ENCODE assay signal across 15 cellular contexts in genomic region chr2:120951701-120952100, GRCh38.
DNase-seq lines count a peak whose midpoint lies in the region; ATAC-seq lines count a peak whose summit lies in the region.
"Had no signal": no experiment of that assay in that cellular context is flagged by ENCODE, and none has a peak within 500 bp of the region (broad histone marks: within the 10 kb centered on the region; RNA-seq: fewer than 3 reads in every experiment).

No MANE protein-coding gene starts in this region.

- H3K27me3 ChIP-seq in SJSA1 (replicated peaks): no peaks in the 10 kb centered on the region
- H3K27me3 ChIP-seq: BE2C had no signal

- peak overlapping the region; percentile 22; the same call in 1 of the 2 replicates for H3K27ac ChIP-seq in SJSA1
- H3K27ac ChIP-seq: C4-2B, GM23248 had no signal

- peaks cover 29% of the 10 kb centered on the region for H3K4me1 ChIP-seq in SJSA1 (replicated peaks)

- H3K36me3 ChIP-seq in SJSA1: peaks cover 71% of the 10 kb centered on the region
- H3K36me3 ChIP-seq: BE2C had no signal

- no peaks in the 10 kb centered on the region for H3K9me3 ChIP-seq in SJSA1 (replicated peaks)
- H3K9me3 ChIP-seq: BE2C had no signal

- DNase-seq in COLO829 (ENCODE audit: low spot score): peak; percentile 59
- no peak for DNase-seq in SJSA1 (ENCODE audit: low read depth in 1 of 2, low spot score in 2 of 2)
- peak; percentile 53 for DNase-seq in ecto neural progenitor cell (ENCODE audit: low spot score)
- DNase-seq in posterior vena cava (ENCODE audit: low spot score): peak; percentile 75
- DNase-seq in NCI-H1048 (lab: John Stamatoyannopoulos, UW): no peak
- DNase-seq in amniotic stem cell (lab: John Stamatoyannopoulos, UW): no peak
- DNase-seq: 8988T; BE2C; CD4-positive, alpha-beta memory T cell; COR-L47; DMS53; H9 had no signal

- no peak for ATAC-seq in GM19328 (IDR thresholded peaks at IDR 0.05; ENCODE audit: unreplicated experiment)

- no peak overlapping the region for H3K4me3 ChIP-seq in SJSA1
- H3K4me3 ChIP-seq: GM23248 had no signal

- intact Hi-C loops in posterior vena cava (cut with DNase I): no loop called here

Comparison
In these comparisons a context has a peak if more than half of its experiments do, and no peak if none do; other contexts are left out.
1. DNase-seq: peak in COLO829 (single experiment), ecto neural progenitor cell (single experiment) and posterior vena cava (single experiment); none in SJSA1 (0 of 2), NCI-H1048 (single experiment) and amniotic stem cell (single experiment).